8 cellular contexts compared by ENCODE assay signal in the genomic region with DNA sequence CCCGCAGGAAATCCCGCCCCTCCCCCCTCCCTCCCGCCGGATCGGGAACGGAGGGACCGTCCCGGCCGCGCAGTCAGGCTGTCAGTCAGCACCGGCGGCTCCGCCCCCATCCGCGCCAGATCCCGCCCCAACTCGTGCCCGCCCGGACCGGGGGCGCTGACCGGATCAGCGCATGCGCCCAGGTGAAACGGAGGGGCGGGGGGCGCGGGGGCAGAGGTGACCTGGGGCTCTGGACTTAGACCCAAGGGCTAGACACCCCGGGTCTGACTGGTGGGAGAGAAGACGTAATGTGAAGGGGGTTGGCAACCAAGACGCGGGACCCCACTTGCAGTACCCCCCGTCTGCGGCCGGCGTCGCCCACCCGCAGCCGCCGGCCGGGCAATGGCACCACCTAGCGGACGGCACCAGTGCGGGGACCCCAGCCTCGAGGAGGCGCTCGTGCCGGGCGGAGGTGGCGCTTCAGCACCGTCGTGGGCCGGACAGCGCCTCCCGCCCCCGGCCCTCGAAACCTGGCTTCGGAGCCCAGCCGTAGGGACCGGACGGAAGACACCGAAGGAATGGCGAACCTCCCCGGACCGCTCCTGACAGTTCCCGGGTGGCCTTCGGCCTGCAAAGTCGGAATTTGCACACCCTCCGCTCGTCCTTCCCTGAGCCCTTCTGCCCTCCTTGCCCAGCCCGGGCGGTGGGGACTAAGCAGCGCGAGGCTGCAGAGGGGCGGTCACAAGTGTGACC. TPM values are rescaled to one million over a fixed set of nuclear protein-coding genes. Genes with fewer than 3 reads are reported as not detected.
DNase-seq lines count a peak whose midpoint lies in the region; ATAC-seq, FAIRE-seq and TF ChIP-seq lines count a peak whose summit lies in the region.

A gene with protein sequence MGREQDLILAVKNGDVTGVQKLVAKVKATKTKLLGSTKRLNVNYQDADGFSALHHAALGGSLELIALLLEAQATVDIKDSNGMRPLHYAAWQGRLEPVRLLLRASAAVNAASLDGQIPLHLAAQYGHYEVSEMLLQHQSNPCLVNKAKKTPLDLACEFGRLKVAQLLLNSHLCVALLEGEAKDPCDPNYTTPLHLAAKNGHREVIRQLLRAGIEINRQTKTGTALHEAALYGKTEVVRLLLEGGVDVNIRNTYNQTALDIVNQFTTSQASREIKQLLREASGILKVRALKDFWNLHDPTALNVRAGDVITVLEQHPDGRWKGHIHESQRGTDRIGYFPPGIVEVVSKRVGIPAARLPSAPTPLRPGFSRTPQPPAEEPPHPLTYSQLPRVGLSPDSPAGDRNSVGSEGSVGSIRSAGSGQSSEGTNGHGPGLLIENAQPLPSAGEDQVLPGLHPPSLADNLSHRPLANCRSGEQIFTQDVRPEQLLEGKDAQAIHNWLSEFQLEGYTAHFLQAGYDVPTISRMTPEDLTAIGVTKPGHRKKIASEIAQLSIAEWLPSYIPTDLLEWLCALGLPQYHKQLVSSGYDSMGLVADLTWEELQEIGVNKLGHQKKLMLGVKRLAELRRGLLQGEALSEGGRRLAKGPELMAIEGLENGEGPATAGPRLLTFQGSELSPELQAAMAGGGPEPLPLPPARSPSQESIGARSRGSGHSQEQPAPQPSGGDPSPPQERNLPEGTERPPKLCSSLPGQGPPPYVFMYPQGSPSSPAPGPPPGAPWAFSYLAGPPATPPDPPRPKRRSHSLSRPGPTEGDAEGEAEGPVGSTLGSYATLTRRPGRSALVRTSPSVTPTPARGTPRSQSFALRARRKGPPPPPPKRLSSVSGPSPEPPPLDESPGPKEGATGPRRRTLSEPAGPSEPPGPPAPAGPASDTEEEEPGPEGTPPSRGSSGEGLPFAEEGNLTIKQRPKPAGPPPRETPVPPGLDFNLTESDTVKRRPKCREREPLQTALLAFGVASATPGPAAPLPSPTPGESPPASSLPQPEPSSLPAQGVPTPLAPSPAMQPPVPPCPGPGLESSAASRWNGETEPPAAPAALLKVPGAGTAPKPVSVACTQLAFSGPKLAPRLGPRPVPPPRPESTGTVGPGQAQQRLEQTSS (N-terminal part only) (minus strand): TSS at position 15 of the 732 bp plus-strand sequence. CDS start 1,733 bp downstream, outside the sequence.

- TF ChIP-seq EP300 in HepG2 (IDR thresholded peaks at IDR 0.05; ENCODE audit: low read depth in 2 of 2, low read length in 2 of 2) = 0 out of 4 replicates have a peak, but pooled peaks of 1 of the 2 experiments have one; percentile 4
- TF ChIP-seq EP300 in HepG2 (CRISPR knock-in tag; IDR thresholded peaks at IDR 0.05; ENCODE audit: borderline replicate concordance) = no peak; the same call in 1 of the 2 replicates

- intact Hi-C loops in HepG2 (cut with micrococcal nuclease; ENCODE audit: unreplicated experiment) = loop anchor here (1.0 to 2.0 kb wide), 2 partner anchors 89 to 431 kb away; no protein-coding TSS in a partner anchor

- H3K9ac ChIP-seq in HepG2 (ENCODE audit: insufficient read depth, low read depth, low read length) = peak within 1 kb of the TSS; percentile 75

- POLR2A ChIA-PET in HepG2 (lab: Yijun Ruan, JAX) = interaction anchor here (0.5 to 2.5 kb wide), 18 partner anchors 9 to 264 kb away, joined by 3 to 29 read pairs (median 6); a partner anchor contains a TSS

- DNase-seq in AG10803 (ENCODE audit: low read depth) (peak; percentile 85), GM19238 (ENCODE audit: insufficient read length, low spot score) (peak; percentile 97), NCI-H524 (lab: John Stamatoyannopoulos, UW) (peak; percentile 96 to 98), dermis blood vessel endothelial cell (peak; percentile 94), HepG2 (ENCODE audit: low spot score) (peak; percentile 86)
- DNase-seq in activated CD4-positive, alpha-beta T cell treated with anti-CD3 and anti-CD28 coated beads, Interleukin-2, amount 50 U/mL, for 24 hours (ENCODE audit: low read depth in 1 of 2, low spot score in 1 of 2) = peak; percentile 68 to 78
- DNase-seq in stimulated activated CD4-positive, alpha-beta T cell treated with anti-CD3 and anti-CD28 coated beads, Interleukin-2, amount 100 ng/mL, for 24 hours = peak; percentile 87 to 94

- WGBS in HepG2 (ENCODE audit: low lambda C conversion rate) = 0% methylated on average over 31 of the region's 75 CpGs

- H3K27me3 ChIP-seq in HepG2 (ENCODE audit: control insufficient read depth in 1 of 2, insufficient read depth in 2 of 2, low read length in 2 of 2) = no peaks in the 10 kb centered on the region; a peak in 1 of 5 replicates

- no peak within 1 kb of the TSS for H2AFZ ChIP-seq in HepG2 (ENCODE audit: low read length)

- peaks cover 10% of the 10 kb centered on the region; the same call in 1 of the 2 replicates for H4K20me1 ChIP-seq in HepG2 (ENCODE audit: insufficient read depth, low read length)

- no peaks in the 10 kb centered on the region for H3K9me3 ChIP-seq in HepG2 (ENCODE audit: low read length)

- peak; percentile 70 for TF ChIP-seq CTCF in AG10803 (conservative IDR thresholded peaks at IDR 0.05; ENCODE audit: low read length)
- TF ChIP-seq CTCF in HepG2 (CRISPR knock-in tag; IDR thresholded peaks at IDR 0.05) = peak; percentile 98

- peaks cover 5 to 10% of the 10 kb centered on the region in 2 experiments; a peak in 4 of 5 replicates for H3K36me3 ChIP-seq in HepG2 (replicated peaks in 1 of 2; ENCODE audit: control insufficient read depth in 1 of 2, insufficient read depth in 2 of 2, low read length in 2 of 2)

- CTCF ChIA-PET in HepG2 (lab: Yijun Ruan, JAX; ENCODE audit: low intra/inter-chr PET ratio, low total read pairs) = interaction anchor here (0.8 to 3.1 kb wide), 7 partner anchors 9 to 89 kb away, joined by 3 to 26 read pairs (median 7); a partner anchor contains a TSS

- no TSS peak for BruUV-seq in HepG2 (replicated peaks; lab: Mats Ljungman, UMichigan)

- peaks cover 10% of the 10 kb centered on the region for H3K79me2 ChIP-seq in HepG2 (ENCODE audit: insufficient read depth, low read length)

- ATAC-seq in HG03457 (IDR thresholded peaks at IDR 0.05; ENCODE audit: unreplicated experiment) (peak; percentile 33), HepG2 (peak; percentile 65)

- peaks cover 53% of the 10 kb centered on the region for H3K4me1 ChIP-seq in HepG2 (ENCODE audit: insufficient read depth, low read length)

- H3K4me2 ChIP-seq in HepG2 (ENCODE audit: low read depth, low read length) = peak within 1 kb of the TSS; percentile 91

- in situ Hi-C loops in HepG2 (cut with HindIII; ENCODE audit: extremely low pct_ligation_motif_present, low pct_unique_long_range_greater_than_20kb) = no loop called here

- peak; percentile 99 for TF ChIP-seq RAD21 in HepG2 (CRISPR knock-in tag; IDR thresholded peaks at IDR 0.05)

- peak; percentile 12 for FAIRE-seq in HepG2 (lab: Jason Lieb, UNC)

- TF ChIP-seq POLR2A in HepG2 (IDR thresholded peaks at IDR 0.05; ENCODE audit: insufficient read depth in 1 of 2, low read depth in 2 of 2, low read length in 2 of 2) = no peak

- peak within 1 kb of the TSS; percentile 75 for H3K4me3 ChIP-seq in AG10803 (ENCODE audit: low read length)
- H3K4me3 ChIP-seq in HepG2 (replicated peaks in 1 of 3; ENCODE audit: insufficient read depth in 1 of 3, low read depth in 2 of 3, low read length in 3 of 3) = peak within 1 kb of the TSS; percentile 68 to 93 (median 79)

- peak within 1 kb of the TSS; percentile 51 for H3K27ac ChIP-seq in HepG2 (ENCODE audit: extremely low read length, insufficient read depth, low read length)

TF ChIP-seq in HepG2, 621 proteins besides CTCF, POLR2A, EP300 and RAD21 (continues in another document):
- TF ChIP-seq IRX3 (CRISPR knock-in tag; IDR thresholded peaks at IDR 0.05; ENCODE audit: borderline replicate concordance, low read depth) = peak; percentile 32; the same call in 1 of the 2 replicates
- TF ChIP-seq, protein P1, sequence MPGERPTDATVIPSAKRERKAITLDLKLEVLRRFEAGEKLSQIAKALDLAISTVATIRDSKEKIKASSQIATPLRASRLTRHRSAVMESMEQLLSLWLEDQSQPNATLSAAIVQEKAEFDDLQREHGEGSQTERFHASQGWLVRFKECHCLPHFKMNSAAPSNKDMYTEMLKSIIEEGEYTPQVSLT (CRISPR knock-in tag; IDR thresholded peaks at IDR 0.05; ENCODE audit: borderline replicate concordance, low read depth) = no peak
- TF ChIP-seq BCL6 (CRISPR knock-in tag; IDR thresholded peaks at IDR 0.05) = peak; percentile 70
- TF ChIP-seq KAT7 (CRISPR knock-in tag; IDR thresholded peaks at IDR 0.05; ENCODE audit: borderline replicate concordance) = peak; percentile 44; the same call in 1 of the 2 replicates
- TF ChIP-seq, protein P2, sequence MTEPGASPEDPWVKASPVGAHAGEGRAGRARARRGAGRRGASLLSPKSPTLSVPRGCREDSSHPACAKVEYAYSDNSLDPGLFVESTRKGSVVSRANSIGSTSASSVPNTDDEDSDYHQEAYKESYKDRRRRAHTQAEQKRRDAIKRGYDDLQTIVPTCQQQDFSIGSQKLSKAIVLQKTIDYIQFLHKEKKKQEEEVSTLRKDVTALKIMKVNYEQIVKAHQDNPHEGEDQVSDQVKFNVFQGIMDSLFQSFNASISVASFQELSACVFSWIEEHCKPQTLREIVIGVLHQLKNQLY (CRISPR knock-in tag; IDR thresholded peaks at IDR 0.05) = peak; percentile 74; the same call in 1 of the 2 replicates
- TF ChIP-seq GZF1 (CRISPR knock-in tag; IDR thresholded peaks at IDR 0.05) = peak; percentile 92

RNA-seq across cellular contexts. Expression of the gene that starts here (rescaled TPM):
- 12.1 and 30.4 TPM in 2 replicates for total RNA-seq in dermis blood vessel endothelial cell
- total RNA-seq in HepG2 (2016; rRNA removed; fragmentation: Illumina TruSeq; extraction: Trizol) = 5.2 and 10.6 TPM in 2 replicates
- 1.5 and 1.8 TPM in 2 replicates for total RNA-seq in HepG2 (2016; cell fraction: cytosol; rRNA removed; fragmentation: Illumina TruSeq; extraction: Trizol; ENCODE audit: low read depth)
- total RNA-seq in HepG2 (2016; cell fraction: insoluble cytoplasmic fraction; rRNA removed; fragmentation: Illumina TruSeq; extraction: Trizol) = 4.9 and 7.5 TPM in 2 replicates
- total RNA-seq in HepG2 (2016; cell fraction: membrane; rRNA removed; fragmentation: Illumina TruSeq; extraction: Trizol) = 3.4 and 4.1 TPM in 2 replicates
- total RNA-seq in HepG2 (2016; cell fraction: nucleus; rRNA removed; fragmentation: Illumina TruSeq; extraction: Trizol) = 6.8 and 8.0 TPM in 2 replicates
- polyA plus RNA-seq in HepG2 (2011; rRNA removed) = 6.8 and 7.8 TPM in 2 replicates
- polyA plus RNA-seq in HepG2 (2011; cell fraction: cytosol; rRNA removed) = 1.9 and 2.2 TPM in 2 replicates
- polyA plus RNA-seq in HepG2 (2011; cell fraction: nucleus; rRNA removed) = 23.6 and 26.5 TPM in 2 replicates
- 6.2 and 9.6 TPM in 2 replicates for polyA plus RNA-seq in HepG2 (2012)
- polyA plus RNA-seq in HepG2 (2016; cell fraction: cytosol; fragmentation: Illumina TruSeq; extraction: Trizol; ENCODE audit: low read depth) = 0.61 and 0.68 TPM in 2 replicates
- polyA plus RNA-seq in HepG2 (2016; cell fraction: insoluble cytoplasmic fraction; fragmentation: Illumina TruSeq; extraction: Trizol; ENCODE audit: low read depth) = 4.4 and 7.0 TPM in 2 replicates
- 1.6 and 1.8 TPM in 2 replicates for polyA plus RNA-seq in HepG2 (2016; cell fraction: membrane; fragmentation: Illumina TruSeq; extraction: Trizol; ENCODE audit: low read depth)
- 16.3 and 16.6 TPM in 2 replicates for polyA plus RNA-seq in HepG2 (2016; cell fraction: nucleus; fragmentation: Illumina TruSeq; extraction: Trizol; ENCODE audit: insufficient read depth, low read depth)
- polyA minus RNA-seq in HepG2 (2011; rRNA and poly(A)+ RNA removed; ENCODE audit: low replicate concordance) = 11.8 and 14.9 TPM in 2 replicates
- polyA minus RNA-seq in HepG2 (2011; cell fraction: cytosol; rRNA and poly(A)+ RNA removed) = 4.9 and 5.0 TPM in 2 replicates
- 17.0 and 20.4 TPM in 2 replicates for polyA minus RNA-seq in HepG2 (2011; cell fraction: nucleus; rRNA and poly(A)+ RNA removed)

Comparison
In these comparisons a context has a peak if more than half of its experiments do, and no peak if none do; other contexts are left out.
1. Peak in every context shown above with its lines: DNase-seq, ATAC-seq, H3K4me3 ChIP-seq and H3K27ac ChIP-seq.